Comparison of ENCODE assay signal across 1 cellular context in genomic region chr20:50798650-50799049, GRCh38.
TF ChIP-seq lines count a peak whose summit lies in the region.

No MANE protein-coding gene starts in this region.

TF ChIP-seq in IMR-90, 13 proteins besides CTCF, POLR2A, EP300 and RAD21:
- TF ChIP-seq ELK1 (IDR thresholded peaks at IDR 0.05; ENCODE audit: borderline replicate concordance, low read depth, low read length) (no peak), FOS (IDR thresholded peaks at IDR 0.05; ENCODE audit: low read depth, low read length) (no peak), MAFK (IDR thresholded peaks at IDR 0.05; ENCODE audit: low read depth, low read length) (no peak), CEBPB (IDR thresholded peaks at IDR 0.05; ENCODE audit: low read depth, low read length) (no peak), USF2 (IDR thresholded peaks at IDR 0.05; ENCODE audit: low read depth, low read length) (no peak), MXI1 (IDR thresholded peaks at IDR 0.05; ENCODE audit: borderline replicate concordance, low read depth, low read length) (no peak)
